Comparison of ENCODE assay signal across 8 cellular contexts in the genomic region with DNA sequence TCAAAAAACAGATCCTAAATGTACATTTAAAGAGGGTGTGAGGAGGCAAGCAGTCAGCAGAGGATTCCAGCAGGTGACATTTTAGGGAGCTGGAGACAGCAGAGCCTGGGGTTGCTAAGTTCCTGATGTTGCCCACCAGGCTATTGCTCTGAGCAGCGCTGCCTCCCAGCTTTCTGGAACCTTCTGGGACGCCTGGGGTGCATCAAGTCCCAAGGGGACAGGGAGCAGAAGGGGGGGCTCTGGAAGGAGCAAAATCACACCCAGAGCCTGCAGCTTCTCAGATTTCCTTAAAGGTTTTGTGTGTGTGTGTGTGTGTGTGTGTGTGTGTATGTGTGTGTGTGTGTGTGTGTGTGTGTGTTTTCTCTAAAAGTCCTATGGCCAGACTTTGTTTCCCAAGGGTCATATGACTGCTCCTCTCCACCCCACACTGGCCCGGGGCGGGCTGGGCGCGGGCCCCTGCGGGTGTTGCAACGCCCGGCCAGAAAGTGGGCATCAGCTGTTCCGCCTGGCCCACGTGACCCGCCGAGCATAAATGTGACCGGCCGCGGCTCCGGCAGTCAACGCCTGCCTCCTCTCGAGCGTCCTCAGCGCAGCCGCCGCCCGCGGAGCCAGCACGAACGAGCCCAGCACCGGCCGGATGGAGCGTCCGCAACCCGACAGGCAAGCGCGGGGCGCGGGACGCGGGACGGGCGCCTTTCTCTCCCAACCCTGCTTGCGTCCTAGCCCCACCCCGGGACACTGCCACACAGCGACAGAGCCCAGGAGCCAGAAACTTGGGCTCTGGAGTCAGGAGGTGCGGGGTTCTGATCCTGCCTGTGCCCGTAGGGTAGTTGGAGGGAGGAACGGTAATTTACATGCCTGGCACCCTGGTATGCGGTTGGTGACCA. TPM values are rescaled to one million over a fixed set of nuclear protein-coding genes. Genes with fewer than 3 reads are reported as not detected.
DNase-seq lines count a peak whose midpoint lies in the region; ATAC-seq and TF ChIP-seq lines count a peak whose summit lies in the region.

A gene with protein sequence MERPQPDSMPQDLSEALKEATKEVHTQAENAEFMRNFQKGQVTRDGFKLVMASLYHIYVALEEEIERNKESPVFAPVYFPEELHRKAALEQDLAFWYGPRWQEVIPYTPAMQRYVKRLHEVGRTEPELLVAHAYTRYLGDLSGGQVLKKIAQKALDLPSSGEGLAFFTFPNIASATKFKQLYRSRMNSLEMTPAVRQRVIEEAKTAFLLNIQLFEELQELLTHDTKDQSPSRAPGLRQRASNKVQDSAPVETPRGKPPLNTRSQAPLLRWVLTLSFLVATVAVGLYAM (plus strand): TSS at position 560 of the 887 bp plus-strand sequence. CDS start 78 bp downstream, at position 638.

- ATAC-seq in GM18520 (IDR thresholded peaks at IDR 0.05; ENCODE audit: unreplicated experiment), result peak; percentile 54
- ATAC-seq in HG03439 (IDR thresholded peaks at IDR 0.05; ENCODE audit: unreplicated experiment), result peak; percentile 64

- H3K9me3 ChIP-seq in Peyer's patch, result no peaks in the 10 kb centered on the region

- peak within 1 kb of the TSS; percentile 49 to 63 (median 56) for H3K4me3 ChIP-seq in Peyer's patch

- DNase-seq in AG08396 (ENCODE audit: low spot score) (peak; percentile 94), Peyer's patch (peak; percentile 86 to 94 (median 93)), fibroblast of peridontal ligament (ENCODE audit: extremely low read depth) (peak; percentile 91), myocyte (ENCODE audit: low read depth) (peak; percentile 95), substantia nigra (lab: John Stamatoyannopoulos, UW) (peak; percentile 44 to 91 (median 81))
- peak; percentile 82 for DNase-seq in activated effector memory CD4-positive, alpha-beta T cell treated with anti-CD3 and anti-CD28 coated beads, Interleukin-2, amount 50 U/mL, for 16 hours

- H3K27me3 ChIP-seq in Peyer's patch, result no peaks in the 10 kb centered on the region

- peaks cover 4 to 52% (median 15%) of the 10 kb centered on the region in 4 donors for H3K4me1 ChIP-seq in Peyer's patch

- H3K27ac ChIP-seq in Peyer's patch (peak within 1 kb of the TSS; percentile 69 to 87 (median 81)), substantia nigra (ENCODE audit: low read depth, low read length, poor library complexity, severe bottlenecking) (peak within 1 kb of the TSS; percentile 77)

- TF ChIP-seq CTCF in Peyer's patch (IDR thresholded peaks at IDR 0.05), result peak in 2 of 6 experiments; percentile 4 to 46

- peak; percentile 88 to 92 for TF ChIP-seq POLR2A in Peyer's patch (IDR thresholded peaks at IDR 0.05)

- peaks cover 0 to 13% (median 0%) of the 10 kb centered on the region in 3 donors for H3K36me3 ChIP-seq in Peyer's patch

RNA-seq across cellular contexts. Expression of the gene that starts here (rescaled TPM):
- 10 to 100 TPM; 27.2 to 64.5 (median 46.7) TPM for total RNA-seq in Peyer's patch
- total RNA-seq in myocyte, result 35.8 and 60.0 TPM in 2 replicates
- polyA plus RNA-seq in myocyte (2012), result 20.2 TPM

Comparison
In these comparisons a context has a peak if more than half of its experiments do, and no peak if none do; other contexts are left out.
1. Peak in every context shown above with its lines: DNase-seq, ATAC-seq, H3K4me3 ChIP-seq and H3K27ac ChIP-seq.